1 cellular context compared by ENCODE assay signal in genomic region chr3:30657914-30658313, GRCh38.
TF ChIP-seq lines count a peak whose summit lies in the region.

No MANE protein-coding gene starts in this region.

TF ChIP-seq in GM23338, 12 proteins besides CTCF, POLR2A, EP300 and RAD21 (continued from another document):
- TF ChIP-seq NANOG (IDR thresholded peaks at IDR 0.05; ENCODE audit: borderline replicate concordance) (no peak), CREB1 (CRISPR knock-in tag; IDR thresholded peaks at IDR 0.05; ENCODE audit: low read depth) (no peak), POLR2AphosphoS5 (IDR thresholded peaks at IDR 0.05; ENCODE audit: low read depth) (no peak)
TF ChIP-seq in GM23338: peak in this region for 0.
